Comparison of ENCODE assay signal across 8 cellular contexts in genomic region chr1:180230791-180231505, GRCh38. TPM values are rescaled to one million over a fixed set of nuclear protein-coding genes. Genes with fewer than 3 reads are reported as not detected.
DNase-seq lines count a peak whose midpoint lies in the region; ATAC-seq and TF ChIP-seq lines count a peak whose summit lies in the region.

No MANE protein-coding gene starts in this region.

- no peaks in the 10 kb centered on the region for H3K9me2 ChIP-seq in PC-3 (replicated peaks; ENCODE audit: low read length)

- peak overlapping the region; percentile 99 for H3K4me2 ChIP-seq in PC-3 (ENCODE audit: low read length)

- POLR2A ChIA-PET in PC-3 (lab: Charles Lee; ENCODE audit: unreplicated experiment) = no interaction called here

- H3K36me3 ChIP-seq in PC-3 (ENCODE audit: low read depth, low read length) (no peaks in the 10 kb centered on the region), mesodermal cell (ENCODE audit: control insufficient read depth, insufficient read depth, low read length) (no peaks in the 10 kb centered on the region)

- H3K4me1 ChIP-seq in PC-3 (ENCODE audit: insufficient read depth, low read length) (peaks cover 14% of the 10 kb centered on the region), mesodermal cell (ENCODE audit: control insufficient read depth, insufficient read depth, low read length, poor library complexity, severe bottlenecking) (peaks cover 36% of the 10 kb centered on the region)

- no peaks in the 10 kb centered on the region for H3F3A ChIP-seq in PC-3 (ENCODE audit: low read length, unreplicated experiment)

- no peak overlapping the region for H3K27ac ChIP-seq in PC-3 (ENCODE audit: low read length)
- H3K27ac ChIP-seq in mesodermal cell (ENCODE audit: low read depth, low read length, severe bottlenecking) = no peak overlapping the region

- peak overlapping the region; percentile 71 for H3K4me3 ChIP-seq in PC-3 (ENCODE audit: low read length)
- H3K4me3 ChIP-seq in mesodermal cell (ENCODE audit: extremely low read depth, insufficient read depth, low read length, poor library complexity, severe bottlenecking) = peak overlapping the region; percentile 39

- ATAC-seq in PC-3 (peak; percentile 25), GM21390 (IDR thresholded peaks at IDR 0.05; ENCODE audit: unreplicated experiment) (no peak)

- DNase-seq in NCI-H82 (lab: John Stamatoyannopoulos, UW) = peak; percentile 74
- DNase-seq in NCI-H82 treated with DMSO at 0.1 percent for 48 hours (lab: John Stamatoyannopoulos, UW; ENCODE audit: unreplicated experiment) = no peak
- DNase-seq in PC-3 = peak; percentile 31
- DNase-seq in dermis blood vessel endothelial cell = peak; percentile 46
- no peak for DNase-seq in effector CD8-positive, alpha-beta T cell (lab: John Stamatoyannopoulos, UW)
- no peak for DNase-seq in NCI-H1694 (lab: John Stamatoyannopoulos, UW)

- no peak for TF ChIP-seq CTCF in PC-3 (conservative IDR thresholded peaks at IDR 0.05; ENCODE audit: low read depth, low read length)

- no peaks in the 10 kb centered on the region for H4K20me1 ChIP-seq in PC-3 (ENCODE audit: low read length)

- peak overlapping the region; percentile 84 for H2AFZ ChIP-seq in PC-3 (ENCODE audit: low read length)

- H3K9me3 ChIP-seq in PC-3 (ENCODE audit: low read length) (no peaks in the 10 kb centered on the region), mesodermal cell (ENCODE audit: control insufficient read depth, low read length) (no peaks in the 10 kb centered on the region)

- BruUV-seq in PC-3 (replicated peaks; lab: Mats Ljungman, UMichigan) = no TSS peak

- no peak overlapping the region for H3K9ac ChIP-seq in PC-3 (ENCODE audit: low read length)

- intact Hi-C loops in PC-3 (cut with micrococcal nuclease) = no loop called here

- CTCF ChIA-PET in PC-3 (lab: Charles Lee) = no interaction called here

- H3K27me3 ChIP-seq in PC-3 (ENCODE audit: low read length) = peaks cover 43% of the 10 kb centered on the region

- no peaks in the 10 kb centered on the region for H3K79me2 ChIP-seq in PC-3 (ENCODE audit: low read length)

- 0 to 1% methylated on average over 41 to 49 of the region's 65 CpGs for WGBS in mesodermal cell (ENCODE audit: insufficient coverage in 2 of 2), 2 experiments

RNA-seq across cellular contexts. Expression of gene LHX4, which starts 0.9 kb away (rescaled TPM):
- total RNA-seq in PC-3 (2014; rRNA removed) (0.04 TPM in 1 of 2 replicates, not detected in the other), dermis blood vessel endothelial cell (not detected in 2 replicates)
- polyA plus RNA-seq in mesodermal cell (2013, experiment 1 of 2) = not detected
- polyA plus RNA-seq in mesodermal cell (2013, experiment 2 of 2) = not detected

Comparison
In these comparisons a context has a peak if more than half of its experiments do, and no peak if none do; other contexts are left out.
1. DNase-seq: peak in NCI-H82 (single experiment), PC-3 (single experiment) and dermis blood vessel endothelial cell (single experiment); none in NCI-H82 treated with DMSO at 0.1 percent for 48 hours (single experiment), effector CD8-positive, alpha-beta T cell (single experiment) and NCI-H1694 (single experiment).